ENCODE assay signal across 29 cellular contexts in the genomic region with DNA sequence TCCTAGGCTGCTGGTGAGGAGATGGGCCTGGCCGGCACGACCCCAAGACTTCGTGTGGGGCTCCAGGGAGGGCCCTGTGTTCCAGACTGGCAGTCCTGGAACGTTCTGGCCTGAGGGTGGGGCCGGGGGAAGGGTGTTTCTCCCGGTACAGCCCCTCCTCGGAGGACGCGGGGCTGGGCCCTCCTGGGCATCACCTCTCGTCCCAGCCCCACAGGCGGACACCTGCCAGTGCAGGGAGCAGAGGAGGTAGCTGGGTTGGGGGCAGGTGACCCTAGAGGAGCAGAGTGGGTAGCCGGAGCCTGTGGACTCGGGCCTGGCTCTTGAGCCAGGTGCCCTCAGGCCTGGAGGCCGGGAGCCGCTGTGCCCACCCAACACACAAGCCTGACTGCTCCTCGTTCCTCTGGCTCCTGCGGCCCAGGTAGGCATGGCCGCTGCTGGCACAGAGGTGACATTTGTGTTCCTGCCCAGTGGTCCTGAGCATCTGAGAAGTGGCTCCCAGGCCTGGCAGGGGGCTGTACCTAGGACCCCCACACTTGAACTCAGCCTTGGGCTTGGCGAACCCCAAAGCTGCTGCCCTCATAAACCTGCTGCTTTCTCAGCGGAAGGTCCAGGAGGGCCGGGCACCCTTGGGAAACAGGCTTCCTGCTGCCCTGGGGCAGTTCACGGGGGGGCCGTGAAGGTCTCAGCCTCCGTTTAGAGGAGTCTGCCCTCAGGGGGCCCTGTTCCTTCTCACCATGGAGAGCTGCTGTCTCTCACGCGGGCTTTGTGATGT. TPM values are rescaled to one million over a fixed set of nuclear protein-coding genes. Genes with fewer than 3 reads are reported as not detected.
"Had no signal": no experiment of that assay in that cellular context is flagged by ENCODE, and none has a peak within 500 bp of the region (broad histone marks: within the 10 kb centered on the region; RNA-seq: fewer than 3 reads in every experiment).

No MANE protein-coding gene starts in this region.

- H3K4me3 ChIP-seq: spleen, testis, vagina had no signal

- H3K4me1 ChIP-seq: vagina had no signal

- H3K27me3 ChIP-seq: testis, vagina had no signal

- H3K27me3 Mint-ChIP-seq: activated naive CD8-positive, alpha-beta T cell had no signal

- H3K4me3 Mint-ChIP-seq: activated CD4-positive, alpha-beta T cell treated with anti-CD3 and anti-CD28 coated beads, Interleukin-2, amount 10 ng/mL, durations not matched to agents 7 days and 5 days; activated naive CD8-positive, alpha-beta T cell; naive thymus-derived CD4-positive, alpha-beta T cell; neural crest cell had no signal

- H3K27ac ChIP-seq: spleen, testis, vagina, WERI-Rb-1 had no signal

- H3K27ac Mint-ChIP-seq: activated CD4-positive, alpha-beta T cell treated with anti-CD3 and anti-CD28 coated beads, Interleukin-2, amount 10 ng/mL, durations not matched to agents 7 days and 5 days; activated naive CD8-positive, alpha-beta T cell; naive thymus-derived CD4-positive, alpha-beta T cell had no signal

- H3K9me3 ChIP-seq: spleen, testis, vagina had no signal

- H3K9me3 Mint-ChIP-seq: activated CD4-positive, alpha-beta T cell treated with anti-CD3 and anti-CD28 coated beads, Interleukin-2, amount 10 ng/mL, durations not matched to agents 7 days and 5 days; naive thymus-derived CD4-positive, alpha-beta T cell; neural crest cell had no signal

- H3K36me3 ChIP-seq: spleen, vagina, WERI-Rb-1 had no signal

- H3K4me1 Mint-ChIP-seq: activated CD4-positive, alpha-beta T cell treated with anti-CD3 and anti-CD28 coated beads, Interleukin-2, amount 10 ng/mL, durations not matched to agents 7 days and 5 days had no signal

- DNase-seq: activated CD4-positive, alpha-beta T cell treated with anti-CD3 and anti-CD28 coated beads, Interleukin-2, amount 10 ng/mL, durations not matched to agents 7 days and 5 days; activated CD4-positive, CD25-positive, alpha-beta regulatory T cell treated with anti-CD3 and anti-CD28 coated beads, Interleukin-2, amount 50 U/mL, for 72 hours; activated gamma-delta T cell treated with Interleukin-2 at 50 U/mL for 16 hours; activated T-cell treated with anti-CD3 and anti-CD28 coated beads, Interleukin-2, amount 50 U/mL, for 1 hour; amniotic stem cell; cerebellar nuclear complex; effector CD4-positive, alpha-beta T cell; foreskin fibroblast; mesendoderm; naive thymus-derived CD4-positive, alpha-beta T cell; spleen; stimulated activated CD4-positive, alpha-beta T cell treated with anti-CD3 and anti-CD28 coated beads, Interleukin-4, amount 100 ng/mL, for 1 hour; stimulated activated naive CD4-positive, alpha-beta T cell; T-helper 1 cell; testis; trophoblast cell; WERI-Rb-1 had no signal

- FAIRE-seq: bronchial epithelial cell, TTC549 had no signal

- H3K36me3 Mint-ChIP-seq: activated naive CD8-positive, alpha-beta T cell; naive thymus-derived CD4-positive, alpha-beta T cell had no signal

- ATAC-seq: naive thymus-derived CD4-positive, alpha-beta T cell had no signal

RNA-seq across cellular contexts. Expression of gene SLC6A19, which starts 0.8 kb away (rescaled TPM):
- total RNA-seq: activated CD4-positive, alpha-beta T cell treated with anti-CD3 and anti-CD28 coated beads, Interleukin-2, amount 10 ng/mL, durations not matched to agents 7 days and 5 days; bronchial epithelial cell; fibroblast of lung; glomerular endothelial cell; kidney epithelial cell; lower leg skin; naive thymus-derived CD4-positive, alpha-beta T cell; neural crest cell; omental fat pad; renal cortical epithelial cell; vagina had no signal
- polyA plus RNA-seq: fibroblast of lung; naive thymus-derived CD4-positive, alpha-beta T cell had no signal

RNA-seq across cellular contexts. Expression of gene SLC6A18, which starts 23.0 kb away (rescaled TPM):
- total RNA-seq: activated CD4-positive, alpha-beta T cell treated with anti-CD3 and anti-CD28 coated beads, Interleukin-2, amount 10 ng/mL, durations not matched to agents 7 days and 5 days; bronchial epithelial cell; fibroblast of lung; glomerular endothelial cell; kidney epithelial cell; lower leg skin; naive thymus-derived CD4-positive, alpha-beta T cell; neural crest cell; omental fat pad; posterior vena cava; renal cortical epithelial cell; spleen; vagina had no signal
- polyA plus RNA-seq: fibroblast of lung; naive thymus-derived CD4-positive, alpha-beta T cell; spleen had no signal
